Comparison of ENCODE assay signal across 32 cellular contexts in genomic region chr13:78867655-78868054, GRCh38.
"Had no signal": no experiment of that assay in that cellular context is flagged by ENCODE, and none has a peak within 500 bp of the region (broad histone marks: within the 10 kb centered on the region; RNA-seq: fewer than 3 reads in every experiment).

No MANE protein-coding gene starts in this region.

- DNase-seq: activated CD4-positive, alpha-beta memory T cell treated with anti-CD3 and anti-CD28 coated beads, Interleukin-2, amount 10 ng/mL, durations not matched to agents 7 days and 5 days; activated CD4-positive, alpha-beta T cell treated with anti-CD3 and anti-CD28 coated beads for 1 hour; activated CD4-positive, alpha-beta T cell treated with anti-CD3 and anti-CD28 coated beads for 4 hours; activated CD4-positive, alpha-beta T cell treated with anti-CD3 and anti-CD28 coated beads, Interleukin-2, amount 10 ng/mL, durations not matched to agents 7 days and 5 days; activated CD4-positive, alpha-beta T cell treated with anti-CD3 and anti-CD28 coated beads, Interleukin-2, amount 50 U/mL, for 4 hours; activated CD8-positive, alpha-beta memory T cell treated with anti-CD3 and anti-CD28 coated beads, Interleukin-2, amount 50 U/mL, for 48 hours; activated effector memory CD4-positive, alpha-beta T cell treated with anti-CD3 and anti-CD28 coated beads, Interleukin-2, amount 50 U/mL, for 16 hours; activated naive CD4-positive, alpha-beta T cell treated with anti-CD3 and anti-CD28 coated beads for 36 hours; activated naive CD8-positive, alpha-beta T cell treated with anti-CD3 and anti-CD28 coated beads for 36 hours; activated naive CD8-positive, alpha-beta T cell treated with anti-CD3 and anti-CD28 coated beads, Interleukin-2, amount 50 U/mL, for 24 hours; activated T-cell treated with anti-CD3 and anti-CD28 coated beads for 4 hours; activated T-cell treated with anti-CD3 and anti-CD28 coated beads, Interleukin-2, amount 50 U/mL, for 24 hours; activated T-cell treated with anti-CD3 and anti-CD28 coated beads, Interleukin-2, amount 50 U/mL, for 72 hours; adrenal gland; amygdala; aorta; body of pancreas; caudate nucleus; cortex of kidney; dermis blood vessel endothelial cell; effector CD4-positive, alpha-beta T cell; foreskin fibroblast; head of caudate nucleus; T-helper 2 cell had no signal

- FAIRE-seq: colon, endometrium, endothelial cell of umbilical vein, frontal cortex had no signal

- H3K4me3 ChIP-seq: adrenal gland, body of pancreas had no signal

- ATAC-seq: activated naive CD8-positive, alpha-beta T cell treated with anti-CD3 and anti-CD28 coated beads, Interleukin-2, amount 50 U/mL, for 24 hours; activated T-cell treated with anti-CD3 and anti-CD28 coated beads, Interleukin-2, amount 50 U/mL, for 72 hours; body of pancreas; esophagus mucosa; WTC11 had no signal

- H3K36me3 ChIP-seq: adrenal gland had no signal

- H3K9me3 ChIP-seq: adrenal gland, body of pancreas had no signal

- H3K27me3 ChIP-seq: adrenal gland, body of pancreas had no signal

- H3K27ac ChIP-seq: adrenal gland, body of pancreas, epithelial cell of prostate, VCaP had no signal

- H3K4me1 ChIP-seq: adrenal gland, body of pancreas had no signal
